In the genomic region with DNA sequence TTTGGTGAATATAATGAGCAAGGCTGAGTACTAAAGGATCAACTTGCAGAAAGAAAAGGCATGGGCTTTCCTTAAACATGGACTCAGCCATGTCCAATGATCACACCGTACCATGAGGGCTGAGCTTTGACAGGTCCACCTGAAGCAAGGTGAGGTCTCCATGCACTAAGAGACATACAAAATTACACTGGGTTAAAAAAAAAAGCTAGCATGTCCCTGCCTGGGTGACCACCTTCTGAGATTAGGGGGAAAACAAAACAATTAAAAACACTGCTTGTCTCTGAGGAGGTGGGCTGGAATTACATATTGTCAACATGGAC, we compare ENCODE assay signal across 15 cellular contexts. TPM values are rescaled to one million over a fixed set of nuclear protein-coding genes. Genes with fewer than 3 reads are reported as not detected.
DNase-seq lines count a peak whose midpoint lies in the region; ATAC-seq and TF ChIP-seq lines count a peak whose summit lies in the region.
"Had no signal": no experiment of that assay in that cellular context is flagged by ENCODE, and none has a peak within 500 bp of the region (broad histone marks: within the 10 kb centered on the region; RNA-seq: fewer than 3 reads in every experiment).

No MANE protein-coding gene starts in this region.

- no peaks in the 10 kb centered on the region; the same call in 1 of the 2 replicates for H3K9me3 ChIP-seq in AG04450 (ENCODE audit: control insufficient read depth, insufficient read depth, low read length)
- peaks cover 2% of the 10 kb centered on the region; the same call in 1 of the 2 replicates for H3K9me3 ChIP-seq in MG63
- H3K9me3 ChIP-seq: uterus had no signal

- peaks cover 9% of the 10 kb centered on the region for H3K9me3 Mint-ChIP-seq in progenitor cell of endocrine pancreas (ENCODE audit: low read depth)

- H3K27ac Mint-ChIP-seq in progenitor cell of endocrine pancreas, result peak overlapping the region; percentile 19
- H3K27ac Mint-ChIP-seq: activated CD4-positive, alpha-beta T cell treated with anti-CD3 and anti-CD28 coated beads, Interleukin-2, amount 10 ng/mL, durations not matched to agents 24 days and 14 days had no signal

- H3K27me3 ChIP-seq in AG04450 (ENCODE audit: control insufficient read depth, insufficient read depth, low read length) (no peaks in the 10 kb centered on the region), layer of hippocampus (ENCODE audit: control insufficient read depth, insufficient read depth, low read length) (no peaks in the 10 kb centered on the region), MG63 (no peaks in the 10 kb centered on the region)
- H3K27me3 ChIP-seq: cardiac muscle cell, left lung, uterus had no signal

- peaks cover 50% of the 10 kb centered on the region for H3K4me1 Mint-ChIP-seq in progenitor cell of endocrine pancreas (ENCODE audit: low read depth)

- no peak for ATAC-seq in left ventricle myocardium superior
- ATAC-seq: Right ventricle myocardium inferior had no signal

- intact Hi-C loops in left ventricle myocardium superior (cut with micrococcal nuclease), result loop anchor here (5.0 kb wide), 1 partner anchor 1353 kb away; no protein-coding TSS in a partner anchor

- H3K36me3 Mint-ChIP-seq in progenitor cell of endocrine pancreas (ENCODE audit: insufficient read depth), result peaks cover 14% of the 10 kb centered on the region

- no peaks in the 10 kb centered on the region for H3K36me3 ChIP-seq in MG63
- H3K36me3 ChIP-seq: cardiac muscle cell, left lung, uterus had no signal

- CTCF ChIA-PET in AG04450 (lab: Charles Lee), result interaction anchor here (0.9 to 3.7 kb wide), 2 partner anchors 11 to 736 kb away, joined by 3 to 22 read pairs; no protein-coding TSS in a partner anchor

- no peak for TF ChIP-seq CTCF in AG04450 (IDR thresholded peaks at IDR 0.05; ENCODE audit: low read depth, low read length)
- TF ChIP-seq CTCF in progenitor cell of endocrine pancreas (IDR thresholded peaks at IDR 0.05; ENCODE audit: unreplicated experiment), result no peak

- no peak overlapping the region for H3K4me3 ChIP-seq in AG04450 (ENCODE audit: low read depth, low read length)
- H3K4me3 ChIP-seq in MG63, result no peak overlapping the region
- H3K4me3 ChIP-seq: cardiac muscle cell, left lung, uterus had no signal

- DNase-seq in AG04450 (ENCODE audit: low read depth, low spot score), result no peak
- no peak for DNase-seq in progenitor cell of endocrine pancreas (ENCODE audit: low spot score, unreplicated experiment)
- no peak for DNase-seq in DMS153 treated with DMSO at 0.1 percent for 48 hours (lab: John Stamatoyannopoulos, UW; ENCODE audit: unreplicated experiment)
- DNase-seq in 8988T, result no peak
- no peak for DNase-seq in MG63
- no peak for DNase-seq in left ventricle myocardium superior
- DNase-seq: activated CD4-positive, alpha-beta T cell treated with anti-CD3 and anti-CD28 coated beads, Interleukin-2, amount 10 ng/mL, durations not matched to agents 24 days and 14 days; left lung; NCI-H1105; NCI-H526; uterus had no signal

- no peaks in the 10 kb centered on the region for H3K27me3 Mint-ChIP-seq in progenitor cell of endocrine pancreas
- H3K27me3 Mint-ChIP-seq: activated CD4-positive, alpha-beta T cell treated with anti-CD3 and anti-CD28 coated beads, Interleukin-2, amount 10 ng/mL, durations not matched to agents 24 days and 14 days had no signal

- H3K27ac ChIP-seq in AG04450 (ENCODE audit: low read depth, low read length) (peak overlapping the region; percentile 42), angular gyrus (ENCODE audit: low read depth, low read length) (peak overlapping the region; percentile 17), layer of hippocampus (ENCODE audit: low read depth, low read length) (peak overlapping the region; percentile 27)
- H3K27ac ChIP-seq: cardiac muscle cell had no signal

- POLR2A ChIA-PET in AG04450 (lab: Yijun Ruan, JAX), result interaction anchor here (1.1 to 3.7 kb wide), 4 partner anchors 14 to 325 kb away, joined by 3 to 30 read pairs (median 7); a partner anchor contains a TSS

- H3K4me3 Mint-ChIP-seq in progenitor cell of endocrine pancreas (ENCODE audit: low read depth), result no peak overlapping the region
- H3K4me3 Mint-ChIP-seq: activated CD4-positive, alpha-beta T cell treated with anti-CD3 and anti-CD28 coated beads, Interleukin-2, amount 10 ng/mL, durations not matched to agents 24 days and 14 days had no signal

RNA-seq across cellular contexts. Expression of a gene that starts 22.7 kb away (rescaled TPM):
- polyA plus RNA-seq in AG04450 (2011; rRNA removed), result 34.2 and 35.9 TPM in 2 replicates
- polyA minus RNA-seq in AG04450 (2011; rRNA and poly(A)+ RNA removed), result 61.0 and 74.2 TPM in 2 replicates
- 9.3 and 10.2 TPM in 2 replicates for total RNA-seq in progenitor cell of endocrine pancreas
- total RNA-seq in MG63 (2014; rRNA removed; shearing (Covaris generic); ENCODE audit: low replicate concordance), result 5.8 and 6.3 TPM in 2 replicates
- 3.5 TPM for total RNA-seq in left ventricle myocardium superior
